In the genomic region with DNA sequence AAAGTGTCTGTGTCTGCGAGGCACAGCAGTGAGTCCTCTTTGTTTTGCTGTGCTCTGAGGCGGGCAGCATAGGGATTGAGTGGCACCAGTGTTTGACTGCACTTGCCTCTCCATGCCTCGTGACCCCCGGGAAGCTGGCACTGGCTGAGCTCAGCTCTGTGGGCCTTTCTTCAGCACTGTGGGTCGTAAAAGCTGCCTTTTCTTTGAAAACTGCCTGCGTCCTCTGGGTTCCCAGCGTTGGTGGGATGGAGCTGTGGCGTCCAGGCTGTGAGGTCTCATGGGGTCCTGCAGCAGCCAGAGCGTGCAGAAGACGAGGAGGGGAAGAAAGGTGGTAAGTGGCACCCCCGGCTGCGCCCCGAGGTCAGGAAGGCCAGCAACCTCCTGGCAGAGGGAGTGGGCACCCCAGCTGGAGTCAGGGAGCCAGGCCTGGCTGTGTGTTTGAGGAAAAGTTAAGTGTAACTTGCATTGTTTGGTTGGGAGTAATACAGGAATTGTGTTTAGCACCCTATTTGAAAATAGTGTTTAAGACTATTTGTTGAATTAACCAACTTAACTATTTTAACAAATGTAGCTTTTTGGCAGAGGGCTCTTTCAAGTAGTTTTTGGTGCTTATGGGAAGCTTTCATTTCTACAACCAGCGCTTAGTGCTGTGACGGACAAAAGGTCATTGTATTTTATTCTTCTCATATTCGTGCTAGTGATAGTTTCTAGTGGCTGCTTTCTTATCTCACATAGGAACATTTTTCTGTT, we compare ENCODE assay signal across 18 cellular contexts.
DNase-seq lines count a peak whose midpoint lies in the region; FAIRE-seq lines count a peak whose summit lies in the region.
"Had no signal": no experiment of that assay in that cellular context is flagged by ENCODE, and none has a peak within 500 bp of the region (broad histone marks: within the 10 kb centered on the region; RNA-seq: fewer than 3 reads in every experiment).

No MANE protein-coding gene starts in this region.

- DNase-seq in NCI-H128 (lab: John Stamatoyannopoulos, UW; ENCODE audit: unreplicated experiment): peak; percentile 57
- peak; percentile 40 for DNase-seq in cerebellum (ENCODE audit: low spot score)
- DNase-seq in midbrain (lab: John Stamatoyannopoulos, UW): peak; percentile 92
- DNase-seq in HPDE6-E6E7 (ENCODE audit: extremely low spot score): no peak
- DNase-seq in SIG-M5 treated with dmso at 0.1 percent for 504 hours (lab: John Stamatoyannopoulos, UW; ENCODE audit: unreplicated experiment): no peak
- DNase-seq in RCC 7860 (ENCODE audit: low spot score): no peak
- DNase-seq: activated gamma-delta T cell; HFFc6; KG1; NCI-H1417; NCI-H526; pancreas; stimulated activated naive CD8-positive, alpha-beta T cell treated with anti-CD3 and anti-CD28 coated beads, Interleukin-15, amount 100 ng/mL, for 72 hours; WERI-Rb-1 had no signal

- H3K27ac ChIP-seq in temporal lobe (ENCODE audit: low read depth, low read length): peak overlapping the region; percentile 95
- H3K27ac ChIP-seq: C4-2B, pancreas, WERI-Rb-1 had no signal

- FAIRE-seq in RCC 7860 (lab: Jason Lieb, UNC): no peak
- FAIRE-seq: bronchial epithelial cell, islet of Langerhans, pancreas had no signal

Comparison
In these comparisons a context has a peak if more than half of its experiments do, and no peak if none do; other contexts are left out.
1. DNase-seq: peak in NCI-H128 (single experiment), cerebellum (single experiment) and midbrain (single experiment); none in HPDE6-E6E7 (single experiment), SIG-M5 treated with dmso at 0.1 percent for 504 hours (single experiment) and RCC 7860 (single experiment).